ENCODE assay signal across 9 cellular contexts in genomic region chr4:176789955-176790354, GRCh38. TPM values are rescaled to one million over a fixed set of nuclear protein-coding genes. Genes with fewer than 3 reads are reported as not detected.
DNase-seq lines count a peak whose midpoint lies in the region; FAIRE-seq and TF ChIP-seq lines count a peak whose summit lies in the region.
"Had no signal": no experiment of that assay in that cellular context is flagged by ENCODE, and none has a peak within 500 bp of the region (broad histone marks: within the 10 kb centered on the region; RNA-seq: fewer than 3 reads in every experiment).

No MANE protein-coding gene starts in this region.

- H3K36me3 ChIP-seq in Loucy (ENCODE audit: insufficient read depth, low read length), result no peaks in the 10 kb centered on the region
- no peaks in the 10 kb centered on the region for H3K36me3 ChIP-seq in CD8-positive, alpha-beta memory T cell (ENCODE audit: insufficient read depth, low read length)

- DNase-seq in NCI-H2227 (lab: John Stamatoyannopoulos, UW; ENCODE audit: unreplicated experiment) (peak; percentile 2), NCI-H2227 treated with DMSO at 0.1 percent for 48 hours (lab: John Stamatoyannopoulos, UW) (no peak), H54 (ENCODE audit: insufficient read length, low spot score) (peak; percentile 68), astrocyte of the hippocampus (ENCODE audit: low read depth, low spot score) (peak; percentile 62), kidney glomerular epithelial cell (lab: John Stamatoyannopoulos, UW) (peak; percentile 57), GDM1 (lab: John Stamatoyannopoulos, UW) (no peak)
- DNase-seq in CD8-positive, alpha-beta memory T cell, result no peak

- H3K27me3 ChIP-seq in Loucy (ENCODE audit: insufficient read depth, low read length, poor library complexity, severe bottlenecking), result peaks cover 7% of the 10 kb centered on the region
- H3K27me3 ChIP-seq in CD8-positive, alpha-beta memory T cell (ENCODE audit: insufficient read depth, low read length, poor library complexity, severe bottlenecking), result peaks cover 5% of the 10 kb centered on the region

- peaks cover 3% of the 10 kb centered on the region for H3K4me1 ChIP-seq in Loucy (ENCODE audit: insufficient read depth, low read length, poor library complexity, severe bottlenecking)
- H3K4me1 ChIP-seq in CD8-positive, alpha-beta memory T cell (ENCODE audit: insufficient read depth, low read length), result no peaks in the 10 kb centered on the region

- no peaks in the 10 kb centered on the region for H3K79me2 ChIP-seq in Loucy (ENCODE audit: insufficient read depth, low read length)

- TF ChIP-seq CTCF in Loucy (conservative IDR thresholded peaks at IDR 0.05; ENCODE audit: low read length), result peak; percentile 72

- no peak for TF ChIP-seq POLR2A in H54 (IDR thresholded peaks at IDR 0.05; ENCODE audit: low read depth, low read length)

- peaks cover 4 to 14% (median 5%) of the 10 kb centered on the region in 3 donors for H3K4me1 Mint-ChIP-seq in CD8-positive, alpha-beta memory T cell

- H3F3A ChIP-seq in Loucy (ENCODE audit: low read depth), result no peaks in the 10 kb centered on the region

- CTCF ChIA-PET in CD8-positive, alpha-beta memory T cell (lab: Charles Lee), result no interaction called here

- H3K27me3 Mint-ChIP-seq in CD8-positive, alpha-beta memory T cell, result peaks cover 22 to 39% of the 10 kb centered on the region in 2 donors

- H4K20me1 ChIP-seq in Loucy (ENCODE audit: insufficient read depth, low read length, poor library complexity, severe bottlenecking), result no peaks in the 10 kb centered on the region

- no peak overlapping the region for H3K4me2 ChIP-seq in Loucy (ENCODE audit: low read depth, low read length, poor library complexity, severe bottlenecking)

- H3K27ac Mint-ChIP-seq in CD8-positive, alpha-beta memory T cell, result no peak overlapping the region
- H3K27ac Mint-ChIP-seq: stimulated activated naive CD8-positive, alpha-beta T cell treated with anti-CD3 and anti-CD28 coated beads, Interleukin-15, Interleukin-2, amounts not matched to agents 100 ng/mL and 50 ng/mL, for 24 hours had no signal

- no peak overlapping the region for H3K4me3 ChIP-seq in Loucy (ENCODE audit: low read length, poor library complexity, severe bottlenecking)
- H3K4me3 ChIP-seq in CD8-positive, alpha-beta memory T cell (ENCODE audit: low read length), result no peak overlapping the region

- no peaks in the 10 kb centered on the region for H3K9me2 ChIP-seq in Loucy (replicated peaks; ENCODE audit: low read depth, low read length)

- peaks cover 0 to 16% (median 10%) of the 10 kb centered on the region in 5 donors for H3K9me3 Mint-ChIP-seq in CD8-positive, alpha-beta memory T cell
- H3K9me3 Mint-ChIP-seq: stimulated activated naive CD8-positive, alpha-beta T cell treated with anti-CD3 and anti-CD28 coated beads, Interleukin-15, Interleukin-2, amounts not matched to agents 100 ng/mL and 50 ng/mL, for 24 hours had no signal

- no peak overlapping the region for H3K4me3 Mint-ChIP-seq in CD8-positive, alpha-beta memory T cell
- H3K4me3 Mint-ChIP-seq: stimulated activated naive CD8-positive, alpha-beta T cell treated with anti-CD3 and anti-CD28 coated beads, Interleukin-15, Interleukin-2, amounts not matched to agents 100 ng/mL and 50 ng/mL, for 24 hours had no signal

- no peak overlapping the region for H2AFZ ChIP-seq in Loucy (ENCODE audit: low read length)

- H3K9ac ChIP-seq in Loucy (ENCODE audit: low read depth, low read length, poor library complexity, severe bottlenecking), result no peak overlapping the region

- no peaks in the 10 kb centered on the region for H3K36me3 Mint-ChIP-seq in CD8-positive, alpha-beta memory T cell

- no peak overlapping the region for H3K27ac ChIP-seq in CD8-positive, alpha-beta memory T cell (ENCODE audit: low read depth, low read length)

- no peaks in the 10 kb centered on the region for H3K9me3 ChIP-seq in Loucy (ENCODE audit: insufficient read depth, low read depth, low read length)
- H3K9me3 ChIP-seq in CD8-positive, alpha-beta memory T cell (ENCODE audit: low read length), result no peaks in the 10 kb centered on the region

- FAIRE-seq in H54 (lab: Jason Lieb, UNC), result no peak

- POLR2A ChIA-PET in CD8-positive, alpha-beta memory T cell (lab: Charles Lee), result no interaction called here

RNA-seq across cellular contexts. Expression of gene VEGFC, which starts 2.8 kb away (rescaled TPM):
- not detected for total RNA-seq in CD8-positive, alpha-beta memory T cell
- polyA plus RNA-seq in CD8-positive, alpha-beta memory T cell, result not detected

Comparison
In these comparisons a context has a peak if more than half of its experiments do, and no peak if none do; other contexts are left out.
1. DNase-seq: peak in NCI-H2227 (single experiment), H54 (single experiment), astrocyte of the hippocampus (single experiment) and kidney glomerular epithelial cell (single experiment); none in NCI-H2227 treated with DMSO at 0.1 percent for 48 hours (single experiment), GDM1 (single experiment) and CD8-positive, alpha-beta memory T cell (0 of 5).